ENCODE assay signal across 8 cellular contexts in genomic region chr11:16605971-16606783, GRCh38.
DNase-seq lines count a peak whose midpoint lies in the region; ATAC-seq and TF ChIP-seq lines count a peak whose summit lies in the region.

No MANE protein-coding gene starts in this region.

- H3K27ac ChIP-seq in coronary artery = peak overlapping the region; percentile 96

- peak; percentile 75 for DNase-seq in AG10803 (ENCODE audit: low read depth)
- DNase-seq in NCI-H345 (lab: John Stamatoyannopoulos, UW) = peak; percentile 92
- peak; percentile 65 to 77 for DNase-seq in activated CD4-positive, alpha-beta T cell treated with anti-CD3 and anti-CD28 coated beads for 4 hours
- peak; percentile 91 for DNase-seq in coronary artery (ENCODE audit: low spot score)
- DNase-seq in left kidney (ENCODE audit: low read depth, low spot score) = peak; percentile 97
- peak; percentile 86 for DNase-seq in stimulated activated CD4-positive, alpha-beta T cell treated with anti-CD3 and anti-CD28 coated beads, Interleukin-1b, Interleukin-23, amount 100 ng/mL, for 48 hours

- peak overlapping the region; percentile 53 for H3K4me3 ChIP-seq in AG10803 (ENCODE audit: low read length)
- H3K4me3 ChIP-seq in coronary artery = peak overlapping the region; percentile 86

- ATAC-seq in GM18873 (IDR thresholded peaks at IDR 0.05; ENCODE audit: low FRiP score, unreplicated experiment) (peak; percentile 92), HG03159 (IDR thresholded peaks at IDR 0.05; ENCODE audit: unreplicated experiment) (peak; percentile 93)

- peak; percentile 96 for TF ChIP-seq CTCF in AG10803 (conservative IDR thresholded peaks at IDR 0.05; ENCODE audit: low read length)
- TF ChIP-seq CTCF in coronary artery (IDR thresholded peaks at IDR 0.05) = peak; percentile 82

Comparison
In these comparisons a context has a peak if more than half of its experiments do, and no peak if none do; other contexts are left out.
1. Peak in every context shown above with its lines: DNase-seq, ATAC-seq, H3K4me3 ChIP-seq and H3K27ac ChIP-seq.